ENCODE assay signal across 1 cellular context in the genomic region with DNA sequence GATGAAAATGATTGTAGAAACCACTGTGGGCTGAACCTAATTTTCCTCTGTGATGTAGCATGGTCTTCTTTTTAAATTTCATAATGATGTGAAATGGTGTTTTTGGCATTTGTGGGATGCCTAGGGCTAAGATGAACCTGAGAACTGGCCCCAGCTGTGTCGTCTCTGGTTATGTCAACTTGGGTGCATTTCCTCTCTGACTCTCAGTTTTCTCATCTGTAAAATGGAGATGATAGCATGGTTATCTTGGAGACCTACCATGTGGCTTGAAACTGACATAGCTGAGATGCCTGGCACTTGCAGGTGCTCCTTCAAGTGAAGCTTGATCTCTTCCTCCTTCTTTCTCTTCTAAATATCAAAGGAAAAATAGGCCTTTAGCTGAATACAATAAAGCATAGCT.
TF ChIP-seq lines count a peak whose summit lies in the region.

No MANE protein-coding gene starts in this region.

TF ChIP-seq in WTC11, 78 proteins besides CTCF, POLR2A, EP300 and RAD21 (continued from another document):
- TF ChIP-seq, protein P1, sequence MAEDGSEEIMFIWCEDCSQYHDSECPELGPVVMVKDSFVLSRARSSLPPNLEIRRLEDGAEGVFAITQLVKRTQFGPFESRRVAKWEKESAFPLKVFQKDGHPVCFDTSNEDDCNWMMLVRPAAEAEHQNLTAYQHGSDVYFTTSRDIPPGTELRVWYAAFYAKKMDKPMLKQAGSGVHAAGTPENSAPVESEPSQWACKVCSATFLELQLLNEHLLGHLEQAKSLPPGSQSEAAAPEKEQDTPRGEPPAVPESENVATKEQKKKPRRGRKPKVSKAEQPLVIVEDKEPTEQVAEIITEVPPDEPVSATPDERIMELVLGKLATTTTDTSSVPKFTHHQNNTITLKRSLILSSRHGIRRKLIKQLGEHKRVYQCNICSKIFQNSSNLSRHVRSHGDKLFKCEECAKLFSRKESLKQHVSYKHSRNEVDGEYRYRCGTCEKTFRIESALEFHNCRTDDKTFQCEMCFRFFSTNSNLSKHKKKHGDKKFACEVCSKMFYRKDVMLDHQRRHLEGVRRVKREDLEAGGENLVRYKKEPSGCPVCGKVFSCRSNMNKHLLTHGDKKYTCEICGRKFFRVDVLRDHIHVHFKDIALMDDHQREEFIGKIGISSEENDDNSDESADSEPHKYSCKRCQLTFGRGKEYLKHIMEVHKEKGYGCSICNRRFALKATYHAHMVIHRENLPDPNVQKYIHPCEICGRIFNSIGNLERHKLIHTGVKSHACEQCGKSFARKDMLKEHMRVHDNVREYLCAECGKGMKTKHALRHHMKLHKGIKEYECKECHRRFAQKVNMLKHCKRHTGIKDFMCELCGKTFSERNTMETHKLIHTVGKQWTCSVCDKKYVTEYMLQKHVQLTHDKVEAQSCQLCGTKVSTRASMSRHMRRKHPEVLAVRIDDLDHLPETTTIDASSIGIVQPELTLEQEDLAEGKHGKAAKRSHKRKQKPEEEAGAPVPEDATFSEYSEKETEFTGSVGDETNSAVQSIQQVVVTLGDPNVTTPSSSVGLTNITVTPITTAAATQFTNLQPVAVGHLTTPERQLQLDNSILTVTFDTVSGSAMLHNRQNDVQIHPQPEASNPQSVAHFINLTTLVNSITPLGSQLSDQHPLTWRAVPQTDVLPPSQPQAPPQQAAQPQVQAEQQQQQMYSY (CRISPR knock-in tag; IDR thresholded peaks at IDR 0.05): no peak
